1 cellular context compared by ENCODE assay signal in the genomic region with DNA sequence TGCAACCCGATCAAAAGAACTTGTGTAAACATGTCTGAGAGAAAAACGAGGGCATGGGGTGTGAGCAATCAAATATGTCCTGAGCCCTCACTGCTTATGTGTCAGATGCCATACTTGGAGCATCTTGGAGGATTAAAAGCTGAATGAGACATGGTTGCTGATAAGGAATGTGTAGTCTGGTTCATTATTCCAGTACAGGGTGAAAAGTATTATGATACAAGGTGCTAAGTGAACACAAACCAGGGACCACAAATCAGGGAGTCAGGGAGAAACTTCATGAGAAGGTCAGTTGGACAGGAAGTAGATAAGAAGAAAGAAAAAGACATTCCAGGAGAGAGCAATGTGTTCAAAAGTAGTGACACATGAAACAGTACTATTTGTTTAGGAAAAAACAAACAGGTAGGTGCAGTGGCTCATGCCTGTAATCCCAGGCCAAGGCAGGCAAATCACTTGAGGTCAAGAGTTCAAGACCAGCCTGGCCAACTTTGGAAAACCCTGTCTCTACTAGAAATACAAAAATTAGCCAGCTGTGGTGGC.
TF ChIP-seq lines count a peak whose summit lies in the region.

No MANE protein-coding gene starts in this region.

TF ChIP-seq in H1, 55 proteins besides CTCF, POLR2A, EP300 and RAD21:
- TF ChIP-seq PHF8 (conservative IDR thresholded peaks at IDR 0.05; ENCODE audit: low read depth, low read length) (no peak), SRF (IDR thresholded peaks at IDR 0.05; ENCODE audit: low read depth, low read length) (no peak)
